3 cellular contexts compared by ENCODE assay signal in genomic region chr13:44394649-44395048, GRCh38.
TF ChIP-seq lines count a peak whose summit lies in the region.

No MANE protein-coding gene starts in this region.

TF ChIP-seq in SK-N-SH, 30 proteins besides CTCF, POLR2A, EP300 and RAD21 (continues in another document):
- no peak for TF ChIP-seq YY1 (IDR thresholded peaks at IDR 0.05; ENCODE audit: low read depth)
- TF ChIP-seq MXI1 (IDR thresholded peaks at IDR 0.05; ENCODE audit: low read depth, low read length) = peak; percentile 72; the same call in 1 of the 2 replicates
- TF ChIP-seq, protein P1, sequence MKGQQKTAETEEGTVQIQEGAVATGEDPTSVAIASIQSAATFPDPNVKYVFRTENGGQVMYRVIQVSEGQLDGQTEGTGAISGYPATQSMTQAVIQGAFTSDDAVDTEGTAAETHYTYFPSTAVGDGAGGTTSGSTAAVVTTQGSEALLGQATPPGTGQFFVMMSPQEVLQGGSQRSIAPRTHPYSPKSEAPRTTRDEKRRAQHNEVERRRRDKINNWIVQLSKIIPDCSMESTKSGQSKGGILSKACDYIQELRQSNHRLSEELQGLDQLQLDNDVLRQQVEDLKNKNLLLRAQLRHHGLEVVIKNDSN (IDR thresholded peaks at IDR 0.05; ENCODE audit: borderline replicate concordance, low read depth) = no peak
- no peak for TF ChIP-seq FOSL2 (IDR thresholded peaks at IDR 0.05; ENCODE audit: borderline replicate concordance, low read depth)
- no peak for TF ChIP-seq GATA2 (CRISPR knock-in tag; IDR thresholded peaks at IDR 0.05)
- no peak for TF ChIP-seq TEAD4 (IDR thresholded peaks at IDR 0.05; ENCODE audit: borderline replicate concordance, insufficient read depth)
- TF ChIP-seq ELF1 (IDR thresholded peaks at IDR 0.05) = no peak
- TF ChIP-seq, protein P2, sequence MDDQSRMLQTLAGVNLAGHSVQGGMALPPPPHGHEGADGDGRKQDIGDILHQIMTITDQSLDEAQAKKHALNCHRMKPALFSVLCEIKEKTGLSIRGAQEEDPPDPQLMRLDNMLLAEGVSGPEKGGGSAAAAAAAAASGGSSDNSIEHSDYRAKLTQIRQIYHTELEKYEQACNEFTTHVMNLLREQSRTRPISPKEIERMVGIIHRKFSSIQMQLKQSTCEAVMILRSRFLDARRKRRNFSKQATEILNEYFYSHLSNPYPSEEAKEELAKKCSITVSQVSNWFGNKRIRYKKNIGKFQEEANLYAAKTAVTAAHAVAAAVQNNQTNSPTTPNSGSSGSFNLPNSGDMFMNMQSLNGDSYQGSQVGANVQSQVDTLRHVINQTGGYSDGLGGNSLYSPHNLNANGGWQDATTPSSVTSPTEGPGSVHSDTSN (IDR thresholded peaks at IDR 0.05) = no peak
- TF ChIP-seq REST (IDR thresholded peaks at IDR 0.05; ENCODE audit: low read depth, low read length) = no peak
- TF ChIP-seq FOXJ3 (CRISPR knock-in tag; IDR thresholded peaks at IDR 0.05) = no peak
- peak; percentile 81 for TF ChIP-seq RFX5 (IDR thresholded peaks at IDR 0.05; ENCODE audit: low read length)

TF ChIP-seq in SK-N-SH treated with all-trans-retinoic acid at 6 μM for 48 hours, 23 proteins besides CTCF, POLR2A, EP300 and RAD21:
- TF ChIP-seq, protein P3, sequence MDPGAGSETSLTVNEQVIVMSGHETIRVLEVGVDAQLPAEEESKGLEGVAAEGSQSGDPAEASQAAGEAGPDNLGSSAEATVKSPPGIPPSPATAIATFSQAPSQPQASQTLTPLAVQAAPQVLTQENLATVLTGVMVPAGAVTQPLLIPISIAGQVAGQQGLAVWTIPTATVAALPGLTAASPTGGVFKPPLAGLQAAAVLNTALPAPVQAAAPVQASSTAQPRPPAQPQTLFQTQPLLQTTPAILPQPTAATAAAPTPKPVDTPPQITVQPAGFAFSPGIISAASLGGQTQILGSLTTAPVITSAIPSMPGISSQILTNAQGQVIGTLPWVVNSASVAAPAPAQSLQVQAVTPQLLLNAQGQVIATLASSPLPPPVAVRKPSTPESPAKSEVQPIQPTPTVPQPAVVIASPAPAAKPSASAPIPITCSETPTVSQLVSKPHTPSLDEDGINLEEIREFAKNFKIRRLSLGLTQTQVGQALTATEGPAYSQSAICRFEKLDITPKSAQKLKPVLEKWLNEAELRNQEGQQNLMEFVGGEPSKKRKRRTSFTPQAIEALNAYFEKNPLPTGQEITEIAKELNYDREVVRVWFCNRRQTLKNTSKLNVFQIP (CRISPR knock-in tag; IDR thresholded peaks at IDR 0.05; ENCODE audit: borderline replicate concordance, low read depth) = no peak
- TF ChIP-seq ZFP3 (CRISPR knock-in tag; IDR thresholded peaks at IDR 0.05) (no peak), ZNF565 (CRISPR knock-in tag; conservative IDR thresholded peaks at IDR 0.05; ENCODE audit: low read depth) (no peak), ARNTL (CRISPR knock-in tag; IDR thresholded peaks at IDR 0.05; ENCODE audit: borderline replicate concordance, low read depth) (no peak)

TF ChIP-seq in K562, 482 proteins besides CTCF, POLR2A, EP300 and RAD21:
- no peak for TF ChIP-seq ATF7 (IDR thresholded peaks at IDR 0.05)
- peak; percentile 69 for TF ChIP-seq RFX1 (IDR thresholded peaks at IDR 0.05)
- TF ChIP-seq ELF1 (tag; IDR thresholded peaks at IDR 0.05) = no peak
- no peak for TF ChIP-seq YBX1 (IDR thresholded peaks at IDR 0.05)
- TF ChIP-seq MCM5 (IDR thresholded peaks at IDR 0.05; ENCODE audit: low read depth) = no peak
- TF ChIP-seq NELFE (IDR thresholded peaks at IDR 0.05; ENCODE audit: insufficient read depth, insufficient read length) = no peak
- TF ChIP-seq ELF2 (CRISPR knock-in tag; IDR thresholded peaks at IDR 0.05) = no peak
- no peak for TF ChIP-seq SETDB1 (IDR thresholded peaks at IDR 0.05; ENCODE audit: low read length)
- no peak for TF ChIP-seq TRIM28 (IDR thresholded peaks at IDR 0.05)
TF ChIP-seq in K562: peak in this region for 1.
